Comparison of ENCODE assay signal across 2 cellular contexts in the genomic region with DNA sequence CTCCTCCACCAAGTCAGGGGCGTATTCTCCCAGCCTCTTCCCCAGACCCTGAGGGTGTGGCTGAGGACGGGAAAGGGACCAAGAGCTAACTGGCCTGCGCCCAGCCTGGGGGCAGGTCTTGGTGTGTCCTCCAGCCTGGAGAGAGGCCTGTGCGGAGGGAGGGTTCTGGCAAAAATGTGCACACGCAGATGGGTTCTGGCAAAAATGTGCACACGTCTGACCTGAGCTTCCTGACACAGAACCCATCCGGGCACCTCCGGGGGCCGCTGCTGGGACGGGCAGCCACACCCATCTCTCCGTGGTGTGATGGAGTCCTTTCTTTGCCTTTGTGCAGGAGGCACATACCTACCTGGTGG.
TF ChIP-seq lines count a peak whose summit lies in the region.

No MANE protein-coding gene starts in this region.

TF ChIP-seq in SK-N-SH, 30 proteins besides CTCF, POLR2A, EP300 and RAD21 (continued from another document):
- TF ChIP-seq, protein P1, sequence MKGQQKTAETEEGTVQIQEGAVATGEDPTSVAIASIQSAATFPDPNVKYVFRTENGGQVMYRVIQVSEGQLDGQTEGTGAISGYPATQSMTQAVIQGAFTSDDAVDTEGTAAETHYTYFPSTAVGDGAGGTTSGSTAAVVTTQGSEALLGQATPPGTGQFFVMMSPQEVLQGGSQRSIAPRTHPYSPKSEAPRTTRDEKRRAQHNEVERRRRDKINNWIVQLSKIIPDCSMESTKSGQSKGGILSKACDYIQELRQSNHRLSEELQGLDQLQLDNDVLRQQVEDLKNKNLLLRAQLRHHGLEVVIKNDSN (IDR thresholded peaks at IDR 0.05; ENCODE audit: borderline replicate concordance, low read depth): no peak
- TF ChIP-seq FOXJ3 (CRISPR knock-in tag; IDR thresholded peaks at IDR 0.05) (no peak), TCF12 (IDR thresholded peaks at IDR 0.05) (no peak), GABPA (IDR thresholded peaks at IDR 0.05; ENCODE audit: low read depth) (no peak), GATA2 (CRISPR knock-in tag; IDR thresholded peaks at IDR 0.05) (no peak), MXI1 (IDR thresholded peaks at IDR 0.05; ENCODE audit: low read depth, low read length) (no peak), TEAD4 (IDR thresholded peaks at IDR 0.05; ENCODE audit: borderline replicate concordance, insufficient read depth) (no peak), RXRA (IDR thresholded peaks at IDR 0.05; ENCODE audit: borderline replicate concordance, low read depth) (no peak), SIN3A (IDR thresholded peaks at IDR 0.05; ENCODE audit: borderline replicate concordance, low read depth, low read length) (no peak), EZH2phosphoT487 (IDR thresholded peaks at IDR 0.05; ENCODE audit: borderline replicate concordance, low read depth) (no peak), POLR2AphosphoS5 (IDR thresholded peaks at IDR 0.05; ENCODE audit: low read depth, low read length) (no peak), ELF1 (IDR thresholded peaks at IDR 0.05) (no peak)
- TF ChIP-seq, protein P2, sequence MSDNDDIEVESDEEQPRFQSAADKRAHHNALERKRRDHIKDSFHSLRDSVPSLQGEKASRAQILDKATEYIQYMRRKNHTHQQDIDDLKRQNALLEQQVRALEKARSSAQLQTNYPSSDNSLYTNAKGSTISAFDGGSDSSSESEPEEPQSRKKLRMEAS (IDR thresholded peaks at IDR 0.05; ENCODE audit: low read depth): no peak
- TF ChIP-seq, protein P3, sequence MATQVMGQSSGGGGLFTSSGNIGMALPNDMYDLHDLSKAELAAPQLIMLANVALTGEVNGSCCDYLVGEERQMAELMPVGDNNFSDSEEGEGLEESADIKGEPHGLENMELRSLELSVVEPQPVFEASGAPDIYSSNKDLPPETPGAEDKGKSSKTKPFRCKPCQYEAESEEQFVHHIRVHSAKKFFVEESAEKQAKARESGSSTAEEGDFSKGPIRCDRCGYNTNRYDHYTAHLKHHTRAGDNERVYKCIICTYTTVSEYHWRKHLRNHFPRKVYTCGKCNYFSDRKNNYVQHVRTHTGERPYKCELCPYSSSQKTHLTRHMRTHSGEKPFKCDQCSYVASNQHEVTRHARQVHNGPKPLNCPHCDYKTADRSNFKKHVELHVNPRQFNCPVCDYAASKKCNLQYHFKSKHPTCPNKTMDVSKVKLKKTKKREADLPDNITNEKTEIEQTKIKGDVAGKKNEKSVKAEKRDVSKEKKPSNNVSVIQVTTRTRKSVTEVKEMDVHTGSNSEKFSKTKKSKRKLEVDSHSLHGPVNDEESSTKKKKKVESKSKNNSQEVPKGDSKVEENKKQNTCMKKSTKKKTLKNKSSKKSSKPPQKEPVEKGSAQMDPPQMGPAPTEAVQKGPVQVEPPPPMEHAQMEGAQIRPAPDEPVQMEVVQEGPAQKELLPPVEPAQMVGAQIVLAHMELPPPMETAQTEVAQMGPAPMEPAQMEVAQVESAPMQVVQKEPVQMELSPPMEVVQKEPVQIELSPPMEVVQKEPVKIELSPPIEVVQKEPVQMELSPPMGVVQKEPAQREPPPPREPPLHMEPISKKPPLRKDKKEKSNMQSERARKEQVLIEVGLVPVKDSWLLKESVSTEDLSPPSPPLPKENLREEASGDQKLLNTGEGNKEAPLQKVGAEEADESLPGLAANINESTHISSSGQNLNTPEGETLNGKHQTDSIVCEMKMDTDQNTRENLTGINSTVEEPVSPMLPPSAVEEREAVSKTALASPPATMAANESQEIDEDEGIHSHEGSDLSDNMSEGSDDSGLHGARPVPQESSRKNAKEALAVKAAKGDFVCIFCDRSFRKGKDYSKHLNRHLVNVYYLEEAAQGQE (IDR thresholded peaks at IDR 0.05; ENCODE audit: low read depth, low read length): no peak
- TF ChIP-seq, protein P4, sequence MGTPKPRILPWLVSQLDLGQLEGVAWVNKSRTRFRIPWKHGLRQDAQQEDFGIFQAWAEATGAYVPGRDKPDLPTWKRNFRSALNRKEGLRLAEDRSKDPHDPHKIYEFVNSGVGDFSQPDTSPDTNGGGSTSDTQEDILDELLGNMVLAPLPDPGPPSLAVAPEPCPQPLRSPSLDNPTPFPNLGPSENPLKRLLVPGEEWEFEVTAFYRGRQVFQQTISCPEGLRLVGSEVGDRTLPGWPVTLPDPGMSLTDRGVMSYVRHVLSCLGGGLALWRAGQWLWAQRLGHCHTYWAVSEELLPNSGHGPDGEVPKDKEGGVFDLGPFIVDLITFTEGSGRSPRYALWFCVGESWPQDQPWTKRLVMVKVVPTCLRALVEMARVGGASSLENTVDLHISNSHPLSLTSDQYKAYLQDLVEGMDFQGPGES (IDR thresholded peaks at IDR 0.05; ENCODE audit: low read depth, low read length): no peak
TF ChIP-seq in SK-N-SH: peak in this region for 0.

TF ChIP-seq in SK-N-SH treated with all-trans-retinoic acid at 6 μM for 48 hours, 23 proteins besides CTCF, POLR2A, EP300 and RAD21 (continued from another document):
- TF ChIP-seq ISL1 (CRISPR knock-in tag; IDR thresholded peaks at IDR 0.05) (no peak), ZNF8 (CRISPR knock-in tag; IDR thresholded peaks at IDR 0.05) (no peak), TOX (CRISPR knock-in tag; IDR thresholded peaks at IDR 0.05; ENCODE audit: borderline replicate concordance) (no peak), ZFP30 (CRISPR knock-in tag; IDR thresholded peaks at IDR 0.05) (no peak)
- TF ChIP-seq, protein P5, sequence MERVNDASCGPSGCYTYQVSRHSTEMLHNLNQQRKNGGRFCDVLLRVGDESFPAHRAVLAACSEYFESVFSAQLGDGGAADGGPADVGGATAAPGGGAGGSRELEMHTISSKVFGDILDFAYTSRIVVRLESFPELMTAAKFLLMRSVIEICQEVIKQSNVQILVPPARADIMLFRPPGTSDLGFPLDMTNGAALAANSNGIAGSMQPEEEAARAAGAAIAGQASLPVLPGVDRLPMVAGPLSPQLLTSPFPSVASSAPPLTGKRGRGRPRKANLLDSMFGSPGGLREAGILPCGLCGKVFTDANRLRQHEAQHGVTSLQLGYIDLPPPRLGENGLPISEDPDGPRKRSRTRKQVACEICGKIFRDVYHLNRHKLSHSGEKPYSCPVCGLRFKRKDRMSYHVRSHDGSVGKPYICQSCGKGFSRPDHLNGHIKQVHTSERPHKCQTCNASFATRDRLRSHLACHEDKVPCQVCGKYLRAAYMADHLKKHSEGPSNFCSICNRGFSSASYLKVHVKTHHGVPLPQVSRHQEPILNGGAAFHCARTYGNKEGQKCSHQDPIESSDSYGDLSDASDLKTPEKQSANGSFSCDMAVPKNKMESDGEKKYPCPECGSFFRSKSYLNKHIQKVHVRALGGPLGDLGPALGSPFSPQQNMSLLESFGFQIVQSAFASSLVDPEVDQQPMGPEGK (CRISPR knock-in tag; IDR thresholded peaks at IDR 0.05; ENCODE audit: borderline replicate concordance): no peak
- TF ChIP-seq, protein P6, sequence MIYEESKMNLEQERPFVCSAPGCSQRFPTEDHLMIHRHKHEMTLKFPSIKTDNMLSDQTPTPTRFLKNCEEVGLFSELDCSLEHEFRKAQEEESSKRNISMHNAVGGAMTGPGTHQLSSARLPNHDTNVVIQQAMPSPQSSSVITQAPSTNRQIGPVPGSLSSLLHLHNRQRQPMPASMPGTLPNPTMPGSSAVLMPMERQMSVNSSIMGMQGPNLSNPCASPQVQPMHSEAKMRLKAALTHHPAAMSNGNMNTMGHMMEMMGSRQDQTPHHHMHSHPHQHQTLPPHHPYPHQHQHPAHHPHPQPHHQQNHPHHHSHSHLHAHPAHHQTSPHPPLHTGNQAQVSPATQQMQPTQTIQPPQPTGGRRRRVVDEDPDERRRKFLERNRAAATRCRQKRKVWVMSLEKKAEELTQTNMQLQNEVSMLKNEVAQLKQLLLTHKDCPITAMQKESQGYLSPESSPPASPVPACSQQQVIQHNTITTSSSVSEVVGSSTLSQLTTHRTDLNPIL (CRISPR knock-in tag; IDR thresholded peaks at IDR 0.05; ENCODE audit: low read depth): no peak
